26 cellular contexts compared by ENCODE assay signal in the genomic region with DNA sequence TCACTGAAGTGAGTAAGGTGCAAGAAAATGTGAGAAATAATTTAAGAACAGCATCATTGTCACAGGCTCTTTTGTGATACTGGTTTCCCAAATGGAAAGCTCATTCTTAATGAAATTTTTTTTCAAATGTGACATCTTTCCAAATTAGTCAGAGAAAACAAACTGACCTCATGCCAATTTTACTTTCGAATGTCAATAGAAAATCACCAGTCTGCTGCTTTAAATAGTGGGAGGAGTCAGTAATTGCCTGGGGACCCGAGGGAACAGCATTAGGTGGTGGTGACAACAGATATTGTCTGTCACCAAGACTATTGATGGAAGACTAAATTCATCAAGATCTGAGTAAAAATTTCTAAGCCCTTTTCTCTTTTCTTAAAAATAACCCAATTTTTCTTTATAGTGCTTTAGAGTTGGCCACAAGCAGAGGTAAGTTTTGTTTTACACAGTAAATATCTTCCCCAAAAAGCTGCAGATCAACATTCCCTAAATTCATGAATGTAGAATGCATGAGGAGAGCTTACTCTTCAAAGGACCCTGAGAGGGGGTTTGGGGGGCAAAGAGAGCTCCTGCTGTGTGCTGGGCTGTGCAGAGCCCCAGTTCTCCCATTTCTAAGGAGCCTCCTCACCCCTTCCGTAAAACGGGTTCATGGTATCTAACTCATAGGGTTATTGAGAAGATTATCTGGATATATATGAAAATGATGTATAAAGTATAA.
DNase-seq lines count a peak whose midpoint lies in the region; ATAC-seq and TF ChIP-seq lines count a peak whose summit lies in the region.
"Had no signal": no experiment of that assay in that cellular context is flagged by ENCODE, and none has a peak within 500 bp of the region (broad histone marks: within the 10 kb centered on the region; RNA-seq: fewer than 3 reads in every experiment).

No MANE protein-coding gene starts in this region.

- no peak overlapping the region for H3K4me3 ChIP-seq in HUES64 (ENCODE audit: low read length)
- no peak overlapping the region for H3K4me3 ChIP-seq in mesendoderm (ENCODE audit: low read length)
- no peak overlapping the region for H3K4me3 ChIP-seq in effector memory CD4-positive, alpha-beta T cell (ENCODE audit: insufficient read depth, low read depth, low read length, poor library complexity, severe bottlenecking)
- no peak overlapping the region for H3K4me3 ChIP-seq in ascending aorta
- H3K4me3 ChIP-seq: SJSA1 had no signal

- H2BK120ac ChIP-seq in mesendoderm (ENCODE audit: low read depth, low read length): no peak overlapping the region

- H3K4me2 ChIP-seq in mesendoderm (ENCODE audit: low read length): no peak overlapping the region

- 86% methylated on average over 4 of the region's 4 CpGs for WGBS in HUES64
- WGBS in mesendoderm (ENCODE audit: extremely low coverage, insufficient coverage, low lambda C conversion rate): no CpG with 5 or more reads among the region's 4 CpGs

- peaks cover 3% of the 10 kb centered on the region for H3K79me2 ChIP-seq in mesendoderm (ENCODE audit: control insufficient read depth, insufficient read depth, low read length)

- no peak overlapping the region for H4K8ac ChIP-seq in mesendoderm (ENCODE audit: low read depth, low read length)

- no peak for TF ChIP-seq CTCF in WTC11 (IDR thresholded peaks at IDR 0.05)
- no peak for TF ChIP-seq CTCF in ascending aorta (IDR thresholded peaks at IDR 0.05)

- DNase-seq in WTC11 (ENCODE audit: low spot score) (no peak), mesendoderm (peak; percentile 63), ascending aorta (ENCODE audit: low spot score in 2 of 2) (no peak)
- DNase-seq in effector memory CD4-positive, alpha-beta T cell: no peak
- DNase-seq: 8988T; ACHN; CD4-positive, CD25-positive, alpha-beta regulatory T cell; DMS153; H7; NCI-H1048; NCI-H1417; NCI-H187; NCI-H2081 treated with DMSO at 0.1 percent for 48 hours; NCI-H2171 treated with DMSO at 0.1 percent for 48 hours; NCI-H345; NCI-H524; NCI-H774; NK-92 treated with Interleukin-12 subunit alpha and Interleukin-12 subunit beta, amount 100 ng/mL, for 24 hours; Right ventricle myocardium superior; RPMI8226; T-cell had no signal

- no peak overlapping the region for H2BK5ac ChIP-seq in mesendoderm (ENCODE audit: low read length)

- H3K18ac ChIP-seq in mesendoderm (ENCODE audit: low read length): peak overlapping the region; percentile 86

- H2BK15ac ChIP-seq in mesendoderm (replicated peaks; ENCODE audit: low read depth): no peak overlapping the region

- POLR2A ChIA-PET in WTC11 (lab: Charles Lee): no interaction called here

- H3K27ac ChIP-seq in HUES64 (ENCODE audit: low read depth, low read length): peak overlapping the region; percentile 56; the same call in 1 of the 2 replicates
- no peak overlapping the region for H3K27ac ChIP-seq in mesendoderm (ENCODE audit: low read depth, low read length)
- H3K27ac ChIP-seq in effector memory CD4-positive, alpha-beta T cell (ENCODE audit: insufficient read depth, low read length, poor library complexity, severe bottlenecking): no peak overlapping the region
- H3K27ac ChIP-seq in ascending aorta: no peak overlapping the region
- H3K27ac ChIP-seq: SJSA1 had no signal

- H3K9me3 ChIP-seq in HUES64 (ENCODE audit: insufficient read depth, low read depth, low read length) (no peaks in the 10 kb centered on the region; the same call in 1 of the 2 replicates), ascending aorta (no peaks in the 10 kb centered on the region)
- H3K9me3 ChIP-seq in effector memory CD4-positive, alpha-beta T cell (ENCODE audit: control insufficient read depth, low read length): no peaks in the 10 kb centered on the region
- H3K9me3 ChIP-seq: SJSA1 had no signal

- ATAC-seq in GM18867 (IDR thresholded peaks at IDR 0.05; ENCODE audit: unreplicated experiment) (peak; percentile 69), WTC11 (peak; percentile 6; the same call in 1 of the 2 replicates), GM21390 (IDR thresholded peaks at IDR 0.05; ENCODE audit: unreplicated experiment) (no peak)
- ATAC-seq: T-cell had no signal

- CTCF ChIA-PET in WTC11 (lab: Charles Lee): interaction anchor here (1.3 to 2.1 kb wide), 2 partner anchors 39 to 79 kb away, joined by 3 to 6 read pairs; no protein-coding TSS in a partner anchor

- no peaks in the 10 kb centered on the region for H3K27me3 ChIP-seq in HUES64 (ENCODE audit: insufficient read depth, low read length)
- H3K27me3 ChIP-seq in mesendoderm (ENCODE audit: insufficient read depth, low read length, poor library complexity): no peaks in the 10 kb centered on the region
- no peaks in the 10 kb centered on the region for H3K27me3 ChIP-seq in effector memory CD4-positive, alpha-beta T cell (replicated peaks; ENCODE audit: control insufficient read depth, insufficient read depth, low read length, poor library complexity, severe bottlenecking)
- H3K27me3 ChIP-seq in ascending aorta: no peaks in the 10 kb centered on the region
- H3K27me3 ChIP-seq: SJSA1 had no signal

- peaks cover 83% of the 10 kb centered on the region for H3K4me1 Mint-ChIP-seq in WTC11
- H3K4me1 Mint-ChIP-seq: CD4-positive, CD25-positive, alpha-beta regulatory T cell had no signal

- H3K79me1 ChIP-seq in mesendoderm (ENCODE audit: low read length): peaks cover 2% of the 10 kb centered on the region

- H2AK5ac ChIP-seq in mesendoderm (ENCODE audit: low read length): no peak overlapping the region

- H3K36me3 ChIP-seq in HUES64 (ENCODE audit: insufficient read depth, low read length) (peaks cover 47% of the 10 kb centered on the region), mesendoderm (ENCODE audit: control insufficient read depth, insufficient read depth, low read length) (peaks cover 5% of the 10 kb centered on the region), ascending aorta (no peaks in the 10 kb centered on the region)
- no peaks in the 10 kb centered on the region for H3K36me3 ChIP-seq in effector memory CD4-positive, alpha-beta T cell (ENCODE audit: control insufficient read depth, insufficient read depth, low read length)
- H3K36me3 ChIP-seq: SJSA1 had no signal

- H3K4me1 ChIP-seq in HUES64 (ENCODE audit: insufficient read depth, low read length) (peaks cover 42% of the 10 kb centered on the region), mesendoderm (ENCODE audit: control insufficient read depth, low read depth, low read length) (peaks cover 3% of the 10 kb centered on the region), ascending aorta (no peaks in the 10 kb centered on the region)
- H3K4me1 ChIP-seq in effector memory CD4-positive, alpha-beta T cell (ENCODE audit: control insufficient read depth, insufficient read depth, low read length, poor library complexity, severe bottlenecking): no peaks in the 10 kb centered on the region
- H3K4me1 ChIP-seq: SJSA1 had no signal

- H3K27me3 Mint-ChIP-seq in WTC11 (ENCODE audit: low read depth): no peaks in the 10 kb centered on the region; the same call in 1 of the 2 replicates
- H3K27me3 Mint-ChIP-seq: IgD-negative memory B cell had no signal

- H3K27ac Mint-ChIP-seq in WTC11: 0 out of 2 replicates have a peak overlapping the region, but pooled peaks have one; percentile 10
- H3K27ac Mint-ChIP-seq: CD4-positive, CD25-positive, alpha-beta regulatory T cell; IgD-negative memory B cell; T-cell had no signal

- no peak overlapping the region for H3K56ac ChIP-seq in mesendoderm (ENCODE audit: low read length)

- peak overlapping the region; percentile 43 for H3K4ac ChIP-seq in mesendoderm (ENCODE audit: low read depth, low read length)

- H4K5ac ChIP-seq in mesendoderm (ENCODE audit: low read length): no peak overlapping the region

- intact Hi-C loops in ascending aorta (cut with DNase I): no loop called here

- H3K23ac ChIP-seq in mesendoderm (ENCODE audit: low read length): no peak overlapping the region

- peaks cover 6% of the 10 kb centered on the region for H3K9me3 Mint-ChIP-seq in WTC11
- H3K9me3 Mint-ChIP-seq: T-cell had no signal

- H3K9ac ChIP-seq in HUES64 (ENCODE audit: low read depth, low read length) (no peak overlapping the region), mesendoderm (ENCODE audit: low read length) (no peak overlapping the region)

- peaks cover 77% of the 10 kb centered on the region for H3K36me3 Mint-ChIP-seq in WTC11
- H3K36me3 Mint-ChIP-seq: CD4-positive, CD25-positive, alpha-beta regulatory T cell; IgD-negative memory B cell; T-cell had no signal

- peak overlapping the region; percentile 4; the same call in 1 of the 2 replicates for H3K4me3 Mint-ChIP-seq in WTC11
- H3K4me3 Mint-ChIP-seq: CD4-positive, CD25-positive, alpha-beta regulatory T cell; IgD-negative memory B cell; T-cell had no signal

TF ChIP-seq in WTC11, 78 proteins besides CTCF, POLR2A, EP300 and RAD21:
- TF ChIP-seq ZNF416 (CRISPR knock-in tag; IDR thresholded peaks at IDR 0.05) (no peak), ZNF671 (CRISPR knock-in tag; IDR thresholded peaks at IDR 0.05) (no peak)
